Comparison of ENCODE assay signal across 1 cellular context in genomic region chr10:79088613-79089355, GRCh38.
TF ChIP-seq lines count a peak whose summit lies in the region.

No MANE protein-coding gene starts in this region.

TF ChIP-seq in IMR-90, 13 proteins besides CTCF, POLR2A, EP300 and RAD21 (continued from another document):
- no peak for TF ChIP-seq ELK1 (IDR thresholded peaks at IDR 0.05; ENCODE audit: borderline replicate concordance, low read depth, low read length)
